Comparison of ENCODE assay signal across 2 cellular contexts in genomic region chr19:8366121-8366581, GRCh38.
TF ChIP-seq lines count a peak whose summit lies in the region.

No MANE protein-coding gene starts in this region.

TF ChIP-seq in liver, 16 proteins besides CTCF, POLR2A, EP300 and RAD21 (continued from another document):
- TF ChIP-seq RXRA (IDR thresholded peaks at IDR 0.05) = peak in 1 of 2 donors; percentile 31

TF ChIP-seq in WTC11, 78 proteins besides CTCF, POLR2A, EP300 and RAD21:
- TF ChIP-seq NFYB (CRISPR knock-in tag; conservative IDR thresholded peaks at IDR 0.05; ENCODE audit: low read depth) (no peak), GABPB1 (CRISPR knock-in tag; IDR thresholded peaks at IDR 0.05) (no peak), GRHL2 (CRISPR knock-in tag; IDR thresholded peaks at IDR 0.05; ENCODE audit: insufficient replicate concordance, severe bottlenecking) (no peak), ZNF121 (CRISPR knock-in tag; IDR thresholded peaks at IDR 0.05) (no peak), SMAD3 (CRISPR knock-in tag; IDR thresholded peaks at IDR 0.05; ENCODE audit: borderline replicate concordance) (no peak), PRRX2 (CRISPR knock-in tag; IDR thresholded peaks at IDR 0.05) (no peak), RELA (CRISPR knock-in tag; IDR thresholded peaks at IDR 0.05; ENCODE audit: borderline replicate concordance) (no peak), NFE2L1 (CRISPR knock-in tag; IDR thresholded peaks at IDR 0.05) (no peak), NR3C1 (CRISPR knock-in tag; conservative IDR thresholded peaks at IDR 0.05; ENCODE audit: low read depth) (no peak), ETV6 (CRISPR knock-in tag; IDR thresholded peaks at IDR 0.05) (no peak), USF2 (CRISPR knock-in tag; IDR thresholded peaks at IDR 0.05) (no peak), NFATC4 (CRISPR knock-in tag; IDR thresholded peaks at IDR 0.05) (no peak), NR1H2 (CRISPR knock-in tag; IDR thresholded peaks at IDR 0.05) (no peak), ZNF263 (CRISPR knock-in tag; IDR thresholded peaks at IDR 0.05; ENCODE audit: low read depth) (no peak), PRDM15 (CRISPR knock-in tag; IDR thresholded peaks at IDR 0.05) (no peak), ESRRA (CRISPR knock-in tag; IDR thresholded peaks at IDR 0.05; ENCODE audit: borderline replicate concordance) (no peak)
